Comparison of ENCODE assay signal across 23 cellular contexts in the genomic region with DNA sequence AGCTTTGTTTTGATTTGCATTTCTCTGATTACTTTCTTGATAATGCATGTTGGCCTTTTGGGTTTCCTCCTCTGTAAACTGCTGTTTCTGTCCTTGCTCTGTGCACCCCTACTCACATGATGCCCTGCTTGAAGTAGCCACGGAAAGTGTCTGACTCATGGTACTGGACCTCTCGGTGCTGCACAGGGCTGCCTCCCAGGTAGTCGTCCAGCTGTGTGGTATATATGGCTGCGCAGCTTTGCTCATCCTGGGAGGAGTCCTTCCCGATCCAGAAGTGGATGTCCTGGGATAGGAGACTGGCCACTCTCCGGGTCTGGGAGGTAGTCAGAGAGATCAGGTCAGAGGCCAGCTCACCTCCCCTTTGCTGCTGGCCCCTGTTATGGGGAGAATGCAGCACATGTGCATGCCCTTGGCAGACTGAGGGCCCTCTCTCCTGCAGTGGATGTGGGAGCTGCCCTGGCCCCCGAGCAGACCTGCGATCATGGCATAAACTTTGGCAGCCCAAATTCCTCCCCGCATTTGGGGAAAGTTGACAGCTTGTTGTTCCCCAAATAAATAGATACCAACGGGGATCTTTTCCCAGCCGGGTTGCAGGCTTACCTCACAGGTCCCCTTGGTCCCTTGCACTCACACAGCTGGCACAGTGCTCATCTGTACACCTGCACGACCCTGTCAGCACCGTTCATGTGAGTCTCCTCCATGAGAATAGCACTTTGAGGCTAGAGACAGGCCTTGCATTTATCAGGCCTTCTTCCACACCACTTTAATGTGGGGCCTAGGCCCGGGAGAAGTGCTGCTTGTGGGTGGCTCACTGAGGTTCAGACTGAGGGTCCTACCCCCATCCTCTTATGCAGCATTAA. TPM values are rescaled to one million over a fixed set of nuclear protein-coding genes. Genes with fewer than 3 reads are reported as not detected.
DNase-seq lines count a peak whose midpoint lies in the region; FAIRE-seq lines count a peak whose summit lies in the region.
"Had no signal": no experiment of that assay in that cellular context is flagged by ENCODE, and none has a peak within 500 bp of the region (broad histone marks: within the 10 kb centered on the region; RNA-seq: fewer than 3 reads in every experiment).

No MANE protein-coding gene starts in this region.

- no peaks in the 10 kb centered on the region for H3K27me3 Mint-ChIP-seq in activated CD4-positive, alpha-beta memory T cell treated with anti-CD3 and anti-CD28 coated beads, Interleukin-2, amount 10 ng/mL, durations not matched to agents 7 days and 5 days
- H3K27me3 Mint-ChIP-seq: activated naive CD8-positive, alpha-beta T cell treated with anti-CD3 and anti-CD28 coated beads, Interleukin-2, amount 50 U/mL, for 24 hours; CD4-positive, CD25-positive, alpha-beta regulatory T cell; stimulated activated naive CD8-positive, alpha-beta T cell treated with anti-CD3 and anti-CD28 coated beads, Interleukin-15, Interleukin-2, amounts not matched to agents 100 ng/mL and 50 ng/mL, for 24 hours had no signal

- no CpG with 5 or more reads among the region's 14 CpGs for WGBS in trophoblast cell (ENCODE audit: extremely low coverage, insufficient coverage, insufficient read length)

- no peak overlapping the region for H2BK12ac ChIP-seq in trophoblast cell (ENCODE audit: low read length)

- H3K4me3 Mint-ChIP-seq in activated CD4-positive, alpha-beta memory T cell treated with anti-CD3 and anti-CD28 coated beads, Interleukin-2, amount 10 ng/mL, durations not matched to agents 7 days and 5 days = no peak overlapping the region
- H3K4me3 Mint-ChIP-seq: activated naive CD8-positive, alpha-beta T cell treated with anti-CD3 and anti-CD28 coated beads, Interleukin-2, amount 50 U/mL, for 24 hours; CD4-positive, CD25-positive, alpha-beta regulatory T cell; stimulated activated naive CD8-positive, alpha-beta T cell treated with anti-CD3 and anti-CD28 coated beads, Interleukin-15, Interleukin-2, amounts not matched to agents 100 ng/mL and 50 ng/mL, for 24 hours had no signal

- H2AFZ ChIP-seq in trophoblast cell (ENCODE audit: insufficient read depth, low read length, poor library complexity) = no peak overlapping the region

- H3K4me2 ChIP-seq in trophoblast cell (ENCODE audit: low read length) = no peak overlapping the region

- POLR2A ChIA-PET in activated CD4-positive, alpha-beta memory T cell treated with anti-CD3 and anti-CD28 coated beads, Interleukin-2, amount 10 ng/mL, durations not matched to agents 7 days and 5 days (lab: Charles Lee) = no interaction called here

- H3K18ac ChIP-seq in trophoblast cell (ENCODE audit: low read length) = no peak overlapping the region

- H3K27ac ChIP-seq in trophoblast cell (ENCODE audit: low read depth, low read length) = no peak overlapping the region
- H3K27ac ChIP-seq: 22Rv1, body of pancreas, gastroesophageal sphincter, HL-60, neutrophil had no signal

- H3K14ac ChIP-seq in trophoblast cell (ENCODE audit: low read length) = no peak overlapping the region

- H3K79me1 ChIP-seq in trophoblast cell (ENCODE audit: low read length) = no peaks in the 10 kb centered on the region

- H3K27me3 ChIP-seq in trophoblast cell (ENCODE audit: insufficient read depth, low read length) = no peaks in the 10 kb centered on the region
- H3K27me3 ChIP-seq: body of pancreas, gastroesophageal sphincter, neutrophil had no signal

- no peaks in the 10 kb centered on the region for H3K36me3 Mint-ChIP-seq in activated CD4-positive, alpha-beta memory T cell treated with anti-CD3 and anti-CD28 coated beads, Interleukin-2, amount 10 ng/mL, durations not matched to agents 7 days and 5 days (ENCODE audit: low read depth)

- no peak overlapping the region for H4K91ac ChIP-seq in trophoblast cell (ENCODE audit: low read depth, low read length)

- H3K36me3 ChIP-seq in trophoblast cell (ENCODE audit: control insufficient read depth in 1 of 2, insufficient read depth in 2 of 2, low read length in 2 of 2) = peaks cover 0 to 6% of the 10 kb centered on the region in 2 experiments

- no peak overlapping the region for H2BK120ac ChIP-seq in trophoblast cell (ENCODE audit: insufficient read depth, low read length, poor library complexity)

- no peak overlapping the region for H3K4ac ChIP-seq in trophoblast cell (ENCODE audit: low read depth, low read length)

- CTCF ChIA-PET in activated CD4-positive, alpha-beta memory T cell treated with anti-CD3 and anti-CD28 coated beads, Interleukin-2, amount 10 ng/mL, durations not matched to agents 7 days and 5 days (lab: Charles Lee) = interaction anchor here (0.6 to 2.3 kb wide), 4 partner anchors 11 to 109 kb away, joined by 3 to 7 read pairs (median 3); no protein-coding TSS in a partner anchor

- H3K4me1 ChIP-seq in trophoblast cell (ENCODE audit: control insufficient read depth in 1 of 2, insufficient read depth in 2 of 2, low read length in 2 of 2) = no peaks in the 10 kb centered on the region
- H3K4me1 ChIP-seq: body of pancreas had no signal

- no peak overlapping the region for H2BK5ac ChIP-seq in trophoblast cell (ENCODE audit: low read depth, low read length, poor library complexity)

- peak overlapping the region; percentile 1 for H3K4me3 ChIP-seq in trophoblast cell (ENCODE audit: low read depth, low read length)
- H3K4me3 ChIP-seq: body of pancreas, gastroesophageal sphincter had no signal

- H3K4me1 Mint-ChIP-seq in activated CD4-positive, alpha-beta memory T cell treated with anti-CD3 and anti-CD28 coated beads, Interleukin-2, amount 10 ng/mL, durations not matched to agents 7 days and 5 days = peaks cover 4% of the 10 kb centered on the region
- H3K4me1 Mint-ChIP-seq: activated naive CD8-positive, alpha-beta T cell treated with anti-CD3 and anti-CD28 coated beads, Interleukin-2, amount 50 U/mL, for 24 hours had no signal

- DNase-seq in DMS53 (lab: John Stamatoyannopoulos, UW) (peak; percentile 79), DMS53 treated with DMSO at 0.1 percent for 48 hours (lab: John Stamatoyannopoulos, UW; ENCODE audit: unreplicated experiment) (no peak), astrocyte of the hippocampus (ENCODE audit: low read depth, low spot score) (peak; percentile 43), trophoblast cell (no peak), urothelium cell line (ENCODE audit: low spot score) (no peak)
- no peak for DNase-seq in activated CD4-positive, alpha-beta memory T cell treated with anti-CD3 and anti-CD28 coated beads, Interleukin-2, amount 10 ng/mL, durations not matched to agents 7 days and 5 days
- DNase-seq: activated gamma-delta T cell; activated naive CD8-positive, alpha-beta T cell treated with anti-CD3 and anti-CD28 coated beads, Interleukin-2, amount 50 U/mL, for 24 hours; activated T-cell treated with anti-CD3 and anti-CD28 coated beads, Interleukin-2, amount 50 U/mL, for 1 hour; body of pancreas; CD4-positive, CD25-positive, alpha-beta regulatory T cell; hippocampal formation; left colon; NCI-H1694; NK-92 treated with Interleukin-12 subunit alpha and Interleukin-12 subunit beta, amount 100 ng/mL, for 24 hours; PC-3; Right ventricle myocardium superior had no signal

- H3K9me3 ChIP-seq in trophoblast cell (ENCODE audit: insufficient read depth, low read depth, low read length) = no peaks in the 10 kb centered on the region
- H3K9me3 ChIP-seq: body of pancreas, gastroesophageal sphincter, neutrophil had no signal

- H2AK5ac ChIP-seq in trophoblast cell (ENCODE audit: low read length) = no peak overlapping the region

- H4K8ac ChIP-seq in trophoblast cell (ENCODE audit: low read depth, low read length) = no peak overlapping the region

- H3K9me3 Mint-ChIP-seq in activated CD4-positive, alpha-beta memory T cell treated with anti-CD3 and anti-CD28 coated beads, Interleukin-2, amount 10 ng/mL, durations not matched to agents 7 days and 5 days = no peaks in the 10 kb centered on the region
- H3K9me3 Mint-ChIP-seq: activated naive CD8-positive, alpha-beta T cell treated with anti-CD3 and anti-CD28 coated beads, Interleukin-2, amount 50 U/mL, for 24 hours; CD4-positive, CD25-positive, alpha-beta regulatory T cell; stimulated activated naive CD8-positive, alpha-beta T cell treated with anti-CD3 and anti-CD28 coated beads, Interleukin-15, Interleukin-2, amounts not matched to agents 100 ng/mL and 50 ng/mL, for 24 hours had no signal

- H3K23ac ChIP-seq in trophoblast cell (ENCODE audit: low read length) = no peak overlapping the region

- no peak overlapping the region for H3K27ac Mint-ChIP-seq in activated CD4-positive, alpha-beta memory T cell treated with anti-CD3 and anti-CD28 coated beads, Interleukin-2, amount 10 ng/mL, durations not matched to agents 7 days and 5 days
- H3K27ac Mint-ChIP-seq: activated naive CD8-positive, alpha-beta T cell treated with anti-CD3 and anti-CD28 coated beads, Interleukin-2, amount 50 U/mL, for 24 hours; stimulated activated naive CD8-positive, alpha-beta T cell treated with anti-CD3 and anti-CD28 coated beads, Interleukin-15, Interleukin-2, amounts not matched to agents 100 ng/mL and 50 ng/mL, for 24 hours had no signal

- no peak for FAIRE-seq in urothelium cell line (lab: Jason Lieb, UNC)
- FAIRE-seq: GM12892 had no signal

- no peaks in the 10 kb centered on the region for H3K79me2 ChIP-seq in trophoblast cell (ENCODE audit: control insufficient read depth, insufficient read depth, low read length, poor library complexity)

- H4K12ac ChIP-seq in trophoblast cell (ENCODE audit: low read depth, low read length) = no peak overlapping the region

- H3K9ac ChIP-seq in trophoblast cell (ENCODE audit: low read length) = no peak overlapping the region

RNA-seq across cellular contexts. Expression of a gene that starts 5.2 kb away (rescaled TPM):
- 0.52 and 0.64 TPM in 2 replicates for polyA plus RNA-seq in trophoblast cell (2013)
- 1 to 10 TPM; 1.5 to 2.4 TPM for total RNA-seq in activated CD4-positive, alpha-beta memory T cell treated with anti-CD3 and anti-CD28 coated beads, Interleukin-2, amount 10 ng/mL, durations not matched to agents 7 days and 5 days

RNA-seq across cellular contexts. Expression of a gene that starts 30.8 kb away (rescaled TPM):
- 18.6 and 18.9 TPM in 2 replicates for polyA plus RNA-seq in trophoblast cell (2013)
- total RNA-seq in activated CD4-positive, alpha-beta memory T cell treated with anti-CD3 and anti-CD28 coated beads, Interleukin-2, amount 10 ng/mL, durations not matched to agents 7 days and 5 days = 10 to 100 TPM; 28.9 to 31.5 TPM

RNA-seq across cellular contexts. Expression of a gene that starts 33.2 kb away (rescaled TPM):
- polyA plus RNA-seq in trophoblast cell (2013) = 36.3 and 38.7 TPM in 2 replicates
- total RNA-seq in activated CD4-positive, alpha-beta memory T cell treated with anti-CD3 and anti-CD28 coated beads, Interleukin-2, amount 10 ng/mL, durations not matched to agents 7 days and 5 days = 100 to 1,000 TPM; 137 to 141 TPM

RNA-seq across cellular contexts. Expression of a gene that starts 40.9 kb away (rescaled TPM):
- 2.7 and 2.8 TPM in 2 replicates for polyA plus RNA-seq in trophoblast cell (2013)
- total RNA-seq in activated CD4-positive, alpha-beta memory T cell treated with anti-CD3 and anti-CD28 coated beads, Interleukin-2, amount 10 ng/mL, durations not matched to agents 7 days and 5 days = 1 to 10 TPM; 4.2 to 4.7 TPM

RNA-seq across cellular contexts. Expression of a gene that starts 41.4 kb away (rescaled TPM):
- polyA plus RNA-seq in trophoblast cell (2013) = 7.1 and 7.9 TPM in 2 replicates
- total RNA-seq in activated CD4-positive, alpha-beta memory T cell treated with anti-CD3 and anti-CD28 coated beads, Interleukin-2, amount 10 ng/mL, durations not matched to agents 7 days and 5 days = 10 to 100 TPM; 12.5 to 13.8 TPM

Comparison
In these comparisons a context has a peak if more than half of its experiments do, and no peak if none do; other contexts are left out.
1. DNase-seq: peak in DMS53 (single experiment) and astrocyte of the hippocampus (single experiment); none in DMS53 treated with DMSO at 0.1 percent for 48 hours (single experiment), trophoblast cell (0 of 2), urothelium cell line (single experiment) and activated CD4-positive, alpha-beta memory T cell treated with anti-CD3 and anti-CD28 coated beads, Interleukin-2, amount 10 ng/mL, durations not matched to agents 7 days and 5 days (single experiment).